In the genomic region with DNA sequence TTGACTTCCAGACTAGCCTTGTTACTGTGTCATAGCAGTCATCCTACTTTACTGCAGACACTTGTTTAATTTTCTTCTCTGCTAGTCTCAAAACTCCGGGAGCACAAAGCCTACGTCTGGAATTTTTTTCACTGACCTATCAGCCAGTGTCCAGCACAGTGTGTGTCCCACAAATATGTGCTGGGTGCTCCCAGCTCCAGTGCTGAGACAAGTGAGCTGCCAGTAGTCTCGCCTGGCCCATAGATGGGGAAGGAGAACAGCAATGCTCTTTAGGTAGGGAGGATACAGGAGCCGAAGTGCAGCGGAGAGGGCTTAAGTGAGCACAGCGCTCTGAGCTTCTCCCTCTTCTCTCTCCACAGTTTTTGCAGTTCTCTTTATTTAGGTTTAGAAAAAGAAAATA, we compare ENCODE assay signal across 1 cellular context.
TF ChIP-seq lines count a peak whose summit lies in the region.

No MANE protein-coding gene starts in this region.

TF ChIP-seq in GM23338, 12 proteins besides CTCF, POLR2A, EP300 and RAD21 (continued from another document):
- TF ChIP-seq ZNF462 (CRISPR knock-in tag; IDR thresholded peaks at IDR 0.05): no peak
- no peak for TF ChIP-seq STAT1 (IDR thresholded peaks at IDR 0.05; ENCODE audit: unreplicated experiment)
- TF ChIP-seq EZH2phosphoT487 (IDR thresholded peaks at IDR 0.05; ENCODE audit: unreplicated experiment): no peak
- no peak for TF ChIP-seq ZNF114 (CRISPR knock-in tag; IDR thresholded peaks at IDR 0.05)
- TF ChIP-seq ZNF331 (CRISPR knock-in tag; IDR thresholded peaks at IDR 0.05; ENCODE audit: low read depth): no peak
- no peak for TF ChIP-seq POLR2AphosphoS5 (IDR thresholded peaks at IDR 0.05; ENCODE audit: low read depth)
